Comparison of ENCODE assay signal across 19 cellular contexts in the genomic region with DNA sequence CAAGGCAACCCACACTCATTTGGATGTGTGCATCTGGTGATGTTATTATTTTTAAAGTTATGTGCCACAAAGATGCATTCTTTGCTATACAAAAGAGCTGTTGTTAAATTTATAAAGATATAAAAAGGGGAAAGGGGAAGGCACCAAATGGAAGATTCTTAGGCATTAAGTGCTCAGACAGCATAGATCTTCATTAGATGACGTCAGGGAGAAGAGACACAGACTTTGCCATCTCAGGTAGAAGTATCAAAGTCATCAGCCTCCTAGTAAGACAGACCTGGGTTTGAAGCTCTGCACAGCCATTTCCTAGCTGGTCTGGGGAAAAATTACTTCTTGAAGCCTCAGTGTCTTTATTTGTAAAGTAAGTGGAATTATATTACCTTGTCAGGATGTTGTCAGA. TPM values are rescaled to one million over a fixed set of nuclear protein-coding genes. Genes with fewer than 3 reads are reported as not detected.
A peak's percentile ranks its signal among the peaks of the same experiment; 100 is the strongest.
DNase-seq lines count a peak whose midpoint lies in the region; ATAC-seq, FAIRE-seq and TF ChIP-seq lines count a peak whose summit lies in the region.
"Had no signal": no experiment of that assay in that cellular context is flagged by ENCODE, and none has a peak within 500 bp of the region (broad histone marks: within the 10 kb centered on the region; RNA-seq: fewer than 3 reads in every experiment).

No MANE protein-coding gene starts in this region.

- no peak for TF ChIP-seq EP300 in HepG2 (IDR thresholded peaks at IDR 0.05; ENCODE audit: low read depth in 2 of 2, low read length in 2 of 2)
- no peak for TF ChIP-seq EP300 in HepG2 (CRISPR knock-in tag; IDR thresholded peaks at IDR 0.05; ENCODE audit: borderline replicate concordance)

- POLR2A ChIA-PET in HepG2 (lab: Yijun Ruan, JAX), result no interaction called here

- no TSS peak for BruUV-seq in HepG2 (replicated peaks; lab: Mats Ljungman, UMichigan)

- TF ChIP-seq POLR2A in HepG2 (IDR thresholded peaks at IDR 0.05; ENCODE audit: insufficient read depth in 1 of 2, low read depth in 2 of 2, low read length in 2 of 2), result no peak
- TF ChIP-seq POLR2A in right lobe of liver (IDR thresholded peaks at IDR 0.05), result no peak

- CTCF ChIA-PET in HepG2 (lab: Yijun Ruan, JAX; ENCODE audit: low intra/inter-chr PET ratio, low total read pairs), result no interaction called here

- H3K9me3 Mint-ChIP-seq in stimulated activated naive CD8-positive, alpha-beta T cell treated with anti-CD3 and anti-CD28 coated beads, Interleukin-15, amount 100 ng/mL, for 72 hours, result no peaks in the 10 kb centered on the region

- no peak for TF ChIP-seq RAD21 in HepG2 (CRISPR knock-in tag; IDR thresholded peaks at IDR 0.05)

- ATAC-seq in HepG2 (no peak), right lobe of liver (no peak)
- no peak for ATAC-seq in stimulated activated naive CD8-positive, alpha-beta T cell treated with anti-CD3 and anti-CD28 coated beads, Interleukin-15, amount 100 ng/mL, for 72 hours

- in situ Hi-C loops in HepG2 (cut with HindIII; ENCODE audit: extremely low pct_ligation_motif_present, low pct_unique_long_range_greater_than_20kb), result no loop called here
- in situ Hi-C loops in SK-MEL-5 (cut with HindIII; ENCODE audit: low pct_unique_long_range_greater_than_20kb, low sequenced_read_pairs), result no loop called here

- H3K36me3 ChIP-seq in HepG2 (replicated peaks in 1 of 2; ENCODE audit: control insufficient read depth in 1 of 2, insufficient read depth in 2 of 2, low read length in 2 of 2) (no peaks in the 10 kb centered on the region), right lobe of liver (no peaks in the 10 kb centered on the region), hepatocyte (replicated peaks; ENCODE audit: insufficient read depth, low read depth) (no peaks in the 10 kb centered on the region)
- H3K36me3 ChIP-seq: BLaER1, HAP-1 had no signal

- H3K79me2 ChIP-seq in HepG2 (ENCODE audit: insufficient read depth, low read length), result no peaks in the 10 kb centered on the region
- H3K79me2 ChIP-seq in hepatocyte, result no peaks in the 10 kb centered on the region

- H3K4me1 ChIP-seq in HepG2 (ENCODE audit: insufficient read depth, low read length) (peaks cover 16% of the 10 kb centered on the region), right lobe of liver (peaks cover 0 to 4% (median 0%) of the 10 kb centered on the region in 4 donors), hepatocyte (ENCODE audit: insufficient read depth) (no peaks in the 10 kb centered on the region)
- H3K4me1 ChIP-seq: BLaER1, HAP-1 had no signal

- H3K4me1 Mint-ChIP-seq in stimulated activated naive CD8-positive, alpha-beta T cell treated with anti-CD3 and anti-CD28 coated beads, Interleukin-15, amount 100 ng/mL, for 72 hours, result peaks cover 13% of the 10 kb centered on the region

- no peak overlapping the region for H3K4me3 Mint-ChIP-seq in stimulated activated naive CD8-positive, alpha-beta T cell treated with anti-CD3 and anti-CD28 coated beads, Interleukin-15, amount 100 ng/mL, for 72 hours

- H3K9me3 ChIP-seq in HepG2 (ENCODE audit: low read length), result peaks cover under 1% of the 10 kb centered on the region; the same call in 1 of the 2 replicates
- H3K9me3 ChIP-seq in right lobe of liver, result no peaks in the 10 kb centered on the region
- H3K9me3 ChIP-seq in hepatocyte (ENCODE audit: low read depth), result no peaks in the 10 kb centered on the region
- H3K9me3 ChIP-seq: HAP-1 had no signal

- H3K27me3 Mint-ChIP-seq in stimulated activated naive CD8-positive, alpha-beta T cell treated with anti-CD3 and anti-CD28 coated beads, Interleukin-15, amount 100 ng/mL, for 72 hours, result peaks cover 46% of the 10 kb centered on the region

- H4K20me1 ChIP-seq in HepG2 (ENCODE audit: insufficient read depth, low read length), result no peaks in the 10 kb centered on the region
- no peaks in the 10 kb centered on the region for H4K20me1 ChIP-seq in hepatocyte (ENCODE audit: insufficient read depth, poor library complexity, severe bottlenecking)
- H4K20me1 ChIP-seq: BLaER1 had no signal

- H3K4me2 ChIP-seq in HepG2 (ENCODE audit: low read depth, low read length) (peak overlapping the region; percentile 89; the same call in 1 of the 2 replicates), hepatocyte (no peak overlapping the region)
- H3K4me2 ChIP-seq: BLaER1 had no signal

- FAIRE-seq in HepG2 (lab: Jason Lieb, UNC), result no peak
- FAIRE-seq: GM12878 had no signal

- H2AFZ ChIP-seq in HepG2 (ENCODE audit: low read length) (no peak overlapping the region), hepatocyte (no peak overlapping the region)

- TF ChIP-seq CTCF in HepG2 (CRISPR knock-in tag; IDR thresholded peaks at IDR 0.05), result no peak
- TF ChIP-seq CTCF in right lobe of liver (IDR thresholded peaks at IDR 0.05), result no peak
- no peak for TF ChIP-seq CTCF in hepatocyte (IDR thresholded peaks at IDR 0.05; ENCODE audit: poor library complexity)

- no peak for DNase-seq in HepG2 (ENCODE audit: low spot score)
- DNase-seq in right lobe of liver, result no peak
- peak; percentile 26 for DNase-seq in SK-MEL-5 (ENCODE audit: low read depth, low spot score)
- no peak for DNase-seq in hepatocyte (ENCODE audit: low spot score)
- DNase-seq in stimulated activated naive CD8-positive, alpha-beta T cell treated with anti-CD3 and anti-CD28 coated beads, Interleukin-15, amount 100 ng/mL, for 72 hours, result no peak
- no peak for DNase-seq in kidney tubule cell (ENCODE audit: low spot score)
- no peak for DNase-seq in RKO (ENCODE audit: low spot score)
- DNase-seq in activated naive CD4-positive, alpha-beta T cell treated with anti-CD3 and anti-CD28 coated beads, Interleukin-2, amount 50 U/mL, for 16 hours, result no peak
- DNase-seq: 8988T; CD4-positive, alpha-beta memory T cell had no signal

- intact Hi-C loops in HepG2 (cut with micrococcal nuclease; ENCODE audit: unreplicated experiment), result no loop called here
- intact Hi-C loops in right lobe of liver (cut with DNase I), result no loop called here

- no peak overlapping the region for H3K9ac ChIP-seq in HepG2 (ENCODE audit: insufficient read depth, low read depth, low read length)
- H3K9ac ChIP-seq: BLaER1 had no signal

- H3K27ac ChIP-seq in HepG2 (ENCODE audit: extremely low read length, insufficient read depth, low read length) (no peak overlapping the region), right lobe of liver (no peak overlapping the region), hepatocyte (peak overlapping the region; percentile 83)
- H3K27ac ChIP-seq: BLaER1 had no signal

- 39% methylated on average over 1 of the region's 1 CpG for WGBS in HepG2 (ENCODE audit: low lambda C conversion rate)
- 59% methylated on average over 1 of the region's 1 CpG for WGBS in right lobe of liver (ENCODE audit: insufficient coverage, low coverage, low lambda C conversion rate, missing lambda C conversion rate)
- WGBS in hepatocyte (ENCODE audit: low lambda C conversion rate, missing lambda C conversion rate), result 65% methylated on average over 1 of the region's 1 CpG

- no peaks in the 10 kb centered on the region for H3K9me2 ChIP-seq in hepatocyte (replicated peaks; ENCODE audit: insufficient read depth)

- H3K4me3 ChIP-seq in HepG2 (replicated peaks in 1 of 3; ENCODE audit: insufficient read depth in 1 of 3, low read depth in 2 of 3, low read length in 3 of 3) (peak overlapping the region in 1 of 3 experiments; percentile 64; a peak in 1 of 6 replicates), right lobe of liver (no peak overlapping the region), hepatocyte (no peak overlapping the region)
- H3K4me3 ChIP-seq: BLaER1, GM12878, HAP-1 had no signal

- H3K27ac Mint-ChIP-seq in stimulated activated naive CD8-positive, alpha-beta T cell treated with anti-CD3 and anti-CD28 coated beads, Interleukin-15, amount 100 ng/mL, for 72 hours, result no peak overlapping the region

- H3K27me3 ChIP-seq in HepG2 (ENCODE audit: control insufficient read depth in 1 of 2, insufficient read depth in 2 of 2, low read length in 2 of 2) (0 out of 5 replicates have a peak, but pooled peaks cover 0 to 3% of the 10 kb centered on the region in 2 experiments), right lobe of liver (no peaks in the 10 kb centered on the region), hepatocyte (no peaks in the 10 kb centered on the region)
- H3K27me3 ChIP-seq: BLaER1 had no signal

RNA-seq across cellular contexts. Expression of gene CLUL1, which starts 1.2 kb away (rescaled TPM):
- total RNA-seq in HepG2 (2016; rRNA removed; fragmentation: Illumina TruSeq; extraction: Trizol) (not detected in 2 replicates), right lobe of liver (not detected), hepatocyte (5.3 and 11.2 TPM in 2 replicates)
- total RNA-seq in HepG2 (2016; cell fraction: cytosol; rRNA removed; fragmentation: Illumina TruSeq; extraction: Trizol; ENCODE audit: low read depth), result not detected in 2 replicates
- 0.06 TPM in 1 of 2 replicates, not detected in the other for total RNA-seq in HepG2 (2016; cell fraction: insoluble cytoplasmic fraction; rRNA removed; fragmentation: Illumina TruSeq; extraction: Trizol)
- total RNA-seq in HepG2 (2016; cell fraction: membrane; rRNA removed; fragmentation: Illumina TruSeq; extraction: Trizol), result 0.46 TPM in 1 of 2 replicates, not detected in the other
- not detected in 2 replicates for total RNA-seq in HepG2 (2016; cell fraction: nucleus; rRNA removed; fragmentation: Illumina TruSeq; extraction: Trizol)
- polyA plus RNA-seq in HepG2 (2011; rRNA removed) (0.04 and 0.05 TPM in 2 replicates), hepatocyte (1.3 and 3.1 TPM in 2 replicates)
- 0.09 and 0.13 TPM in 2 replicates for polyA plus RNA-seq in HepG2 (2011; cell fraction: cytosol; rRNA removed)
- not detected in 2 replicates for polyA plus RNA-seq in HepG2 (2011; cell fraction: nucleus; rRNA removed)
- 0.13 and 0.16 TPM in 2 replicates for polyA plus RNA-seq in HepG2 (2012)
- 0.08 and 0.17 TPM in 2 replicates for polyA plus RNA-seq in HepG2 (2016; cell fraction: cytosol; fragmentation: Illumina TruSeq; extraction: Trizol; ENCODE audit: low read depth)
- polyA plus RNA-seq in HepG2 (2016; cell fraction: insoluble cytoplasmic fraction; fragmentation: Illumina TruSeq; extraction: Trizol; ENCODE audit: low read depth), result not detected in 2 replicates
- polyA plus RNA-seq in HepG2 (2016; cell fraction: membrane; fragmentation: Illumina TruSeq; extraction: Trizol; ENCODE audit: low read depth), result not detected in 2 replicates
- not detected in 2 replicates for polyA plus RNA-seq in HepG2 (2016; cell fraction: nucleus; fragmentation: Illumina TruSeq; extraction: Trizol; ENCODE audit: insufficient read depth, low read depth)
- polyA minus RNA-seq in HepG2 (2011; rRNA and poly(A)+ RNA removed; ENCODE audit: low replicate concordance), result not detected in 2 replicates
- polyA minus RNA-seq in HepG2 (2011; cell fraction: cytosol; rRNA and poly(A)+ RNA removed), result not detected in 2 replicates
- polyA minus RNA-seq in HepG2 (2011; cell fraction: nucleus; rRNA and poly(A)+ RNA removed), result 0.64 TPM in 1 of 2 replicates, not detected in the other
- 0.32 and 0.48 TPM in 2 replicates for total RNA-seq in SK-MEL-5 (2014; rRNA removed; shearing (Covaris generic))
- 1.6 TPM in 1 of 2 replicates, not detected in the other for polyA plus RNA-seq in SK-MEL-5 (2015; cell fraction: cytosol; rRNA removed)
- polyA plus RNA-seq in SK-MEL-5 (2015; cell fraction: nucleus; rRNA removed), result not detected in 2 replicates
- total RNA-seq: CD4-positive, alpha-beta memory T cell; GM12878; HT-29 had no signal
- polyA plus RNA-seq: AG04450; CD14-positive monocyte; CD4-positive, alpha-beta memory T cell had no signal

RNA-seq across cellular contexts. Expression of gene CETN1, which starts 15.4 kb away (rescaled TPM):
- total RNA-seq in HepG2 (2016; rRNA removed; fragmentation: Illumina TruSeq; extraction: Trizol) (not detected in 2 replicates), right lobe of liver (not detected), hepatocyte (not detected in 2 replicates)
- not detected in 2 replicates for total RNA-seq in HepG2 (2016; cell fraction: cytosol; rRNA removed; fragmentation: Illumina TruSeq; extraction: Trizol; ENCODE audit: low read depth)
- not detected in 2 replicates for total RNA-seq in HepG2 (2016; cell fraction: insoluble cytoplasmic fraction; rRNA removed; fragmentation: Illumina TruSeq; extraction: Trizol)
- not detected in 2 replicates for total RNA-seq in HepG2 (2016; cell fraction: membrane; rRNA removed; fragmentation: Illumina TruSeq; extraction: Trizol)
- not detected in 2 replicates for total RNA-seq in HepG2 (2016; cell fraction: nucleus; rRNA removed; fragmentation: Illumina TruSeq; extraction: Trizol)
- polyA plus RNA-seq in HepG2 (2011; rRNA removed) (not detected in 2 replicates), hepatocyte (not detected in 2 replicates)
- polyA plus RNA-seq in HepG2 (2011; cell fraction: cytosol; rRNA removed), result not detected in 2 replicates
- not detected in 2 replicates for polyA plus RNA-seq in HepG2 (2011; cell fraction: nucleus; rRNA removed)
- not detected in 2 replicates for polyA plus RNA-seq in HepG2 (2012)
- polyA plus RNA-seq in HepG2 (2016; cell fraction: cytosol; fragmentation: Illumina TruSeq; extraction: Trizol; ENCODE audit: low read depth), result not detected in 2 replicates
- polyA plus RNA-seq in HepG2 (2016; cell fraction: insoluble cytoplasmic fraction; fragmentation: Illumina TruSeq; extraction: Trizol; ENCODE audit: low read depth), result not detected in 2 replicates
- polyA plus RNA-seq in HepG2 (2016; cell fraction: membrane; fragmentation: Illumina TruSeq; extraction: Trizol; ENCODE audit: low read depth), result not detected in 2 replicates
- polyA plus RNA-seq in HepG2 (2016; cell fraction: nucleus; fragmentation: Illumina TruSeq; extraction: Trizol; ENCODE audit: insufficient read depth, low read depth), result not detected in 2 replicates
- polyA minus RNA-seq in HepG2 (2011; rRNA and poly(A)+ RNA removed; ENCODE audit: low replicate concordance), result not detected in 2 replicates
- polyA minus RNA-seq in HepG2 (2011; cell fraction: cytosol; rRNA and poly(A)+ RNA removed), result not detected in 2 replicates
- polyA minus RNA-seq in HepG2 (2011; cell fraction: nucleus; rRNA and poly(A)+ RNA removed), result not detected in 2 replicates
- total RNA-seq in SK-MEL-5 (2014; rRNA removed; shearing (Covaris generic)), result not detected in 2 replicates
- not detected in 2 replicates for polyA plus RNA-seq in SK-MEL-5 (2015; cell fraction: cytosol; rRNA removed)
- not detected in 2 replicates for polyA plus RNA-seq in SK-MEL-5 (2015; cell fraction: nucleus; rRNA removed)
- total RNA-seq: A673; Calu3; CD4-positive, alpha-beta memory T cell; GM12878; H4; HT-29 had no signal
- polyA plus RNA-seq: AG04450; CD14-positive monocyte; CD4-positive, alpha-beta memory T cell; GM12878 had no signal
